ENCODE assay signal across 12 cellular contexts in the genomic region with DNA sequence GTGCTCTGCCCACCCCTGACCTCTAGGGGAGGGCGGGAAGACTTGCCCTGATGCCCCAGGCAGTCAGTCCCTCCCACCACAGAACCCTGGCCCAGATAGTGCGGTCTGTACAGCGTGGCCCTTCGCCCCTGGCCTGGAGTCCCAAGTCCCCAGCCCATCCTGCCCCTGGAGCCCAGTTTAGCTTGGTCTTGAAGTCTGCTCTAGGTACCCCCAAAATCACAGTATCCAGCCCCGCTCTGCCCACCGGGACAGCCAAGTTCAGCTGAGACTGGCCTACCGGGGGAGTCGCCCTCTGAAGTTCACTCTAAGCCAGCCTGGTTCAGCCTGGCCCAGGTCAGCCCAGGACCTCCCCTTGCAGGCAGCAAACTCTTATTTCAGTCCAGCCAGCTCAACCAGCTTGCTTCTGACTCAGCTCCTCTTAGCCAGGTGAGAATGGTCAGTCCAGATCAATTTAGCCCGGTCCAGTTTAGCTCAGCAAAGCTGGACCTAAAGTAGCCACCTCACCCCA.
"Had no signal": no experiment of that assay in that cellular context is flagged by ENCODE, and none has a peak within 500 bp of the region (broad histone marks: within the 10 kb centered on the region; RNA-seq: fewer than 3 reads in every experiment).

No MANE protein-coding gene starts in this region.

- H3K27ac Mint-ChIP-seq: activated CD4-positive, alpha-beta T cell treated with anti-CD3 and anti-CD28 coated beads for 36 hours; activated CD8-positive, alpha-beta T cell treated with anti-CD3 and anti-CD28 coated beads, Interleukin-2, amount 10 ng/mL, durations not matched to agents 7 days and 5 days; activated naive CD4-positive, alpha-beta T cell treated with anti-CD3 and anti-CD28 coated beads, Interleukin-2, amount 50 U/mL, for 24 hours; nephron progenitor cell had no signal

- H3K27me3 ChIP-seq: body of pancreas, ovary had no signal

- H3K4me3 Mint-ChIP-seq: activated CD4-positive, alpha-beta T cell treated with anti-CD3 and anti-CD28 coated beads for 36 hours; activated CD8-positive, alpha-beta T cell treated with anti-CD3 and anti-CD28 coated beads, Interleukin-2, amount 10 ng/mL, durations not matched to agents 7 days and 5 days; activated naive CD4-positive, alpha-beta T cell treated with anti-CD3 and anti-CD28 coated beads, Interleukin-2, amount 50 U/mL, for 24 hours; nephron progenitor cell had no signal

- H3K36me3 ChIP-seq: ovary, tibial artery had no signal

- H3K36me3 Mint-ChIP-seq: activated naive CD4-positive, alpha-beta T cell treated with anti-CD3 and anti-CD28 coated beads, Interleukin-2, amount 50 U/mL, for 24 hours had no signal

- H3K27ac ChIP-seq: body of pancreas, ovary, tibial artery had no signal

- H3K27me3 Mint-ChIP-seq: activated CD4-positive, alpha-beta T cell treated with anti-CD3 and anti-CD28 coated beads for 36 hours; activated naive CD4-positive, alpha-beta T cell treated with anti-CD3 and anti-CD28 coated beads, Interleukin-2, amount 50 U/mL, for 24 hours had no signal

- H3K9me3 Mint-ChIP-seq: activated naive CD4-positive, alpha-beta T cell treated with anti-CD3 and anti-CD28 coated beads, Interleukin-2, amount 50 U/mL, for 24 hours had no signal

- H3K4me1 Mint-ChIP-seq: activated CD4-positive, alpha-beta T cell treated with anti-CD3 and anti-CD28 coated beads for 36 hours; activated naive CD4-positive, alpha-beta T cell treated with anti-CD3 and anti-CD28 coated beads, Interleukin-2, amount 50 U/mL, for 24 hours; nephron progenitor cell had no signal

- ATAC-seq: activated CD4-positive, alpha-beta T cell treated with anti-CD3 and anti-CD28 coated beads for 36 hours; activated CD8-positive, alpha-beta T cell treated with anti-CD3 and anti-CD28 coated beads, Interleukin-2, amount 10 ng/mL, durations not matched to agents 7 days and 5 days; body of pancreas had no signal

- H3K9me3 ChIP-seq: body of pancreas, ovary, tibial artery had no signal

- DNase-seq: activated CD4-positive, alpha-beta T cell treated with anti-CD3 and anti-CD28 coated beads for 36 hours; activated CD8-positive, alpha-beta memory T cell treated with anti-CD3 and anti-CD28 coated beads, Interleukin-2, amount 50 U/mL, for 48 hours; activated CD8-positive, alpha-beta T cell treated with anti-CD3 and anti-CD28 coated beads, Interleukin-2, amount 10 ng/mL, durations not matched to agents 7 days and 5 days; body of pancreas; central memory CD4-positive, alpha-beta T cell; effector memory CD4-positive, alpha-beta T cell; nephron progenitor cell; stimulated activated CD4-positive, alpha-beta T cell treated with anti-CD3 and anti-CD28 coated beads, Interleukin-15, amount 100 ng/mL, for 24 hours; stimulated activated CD4-positive, alpha-beta T cell treated with anti-CD3 and anti-CD28 coated beads, Interleukin-4, amount 100 ng/mL, for 24 hours had no signal

- H3K4me3 ChIP-seq: body of pancreas, ovary, tibial artery had no signal

- H3K4me1 ChIP-seq: body of pancreas, tibial artery had no signal
